In the genomic region with DNA sequence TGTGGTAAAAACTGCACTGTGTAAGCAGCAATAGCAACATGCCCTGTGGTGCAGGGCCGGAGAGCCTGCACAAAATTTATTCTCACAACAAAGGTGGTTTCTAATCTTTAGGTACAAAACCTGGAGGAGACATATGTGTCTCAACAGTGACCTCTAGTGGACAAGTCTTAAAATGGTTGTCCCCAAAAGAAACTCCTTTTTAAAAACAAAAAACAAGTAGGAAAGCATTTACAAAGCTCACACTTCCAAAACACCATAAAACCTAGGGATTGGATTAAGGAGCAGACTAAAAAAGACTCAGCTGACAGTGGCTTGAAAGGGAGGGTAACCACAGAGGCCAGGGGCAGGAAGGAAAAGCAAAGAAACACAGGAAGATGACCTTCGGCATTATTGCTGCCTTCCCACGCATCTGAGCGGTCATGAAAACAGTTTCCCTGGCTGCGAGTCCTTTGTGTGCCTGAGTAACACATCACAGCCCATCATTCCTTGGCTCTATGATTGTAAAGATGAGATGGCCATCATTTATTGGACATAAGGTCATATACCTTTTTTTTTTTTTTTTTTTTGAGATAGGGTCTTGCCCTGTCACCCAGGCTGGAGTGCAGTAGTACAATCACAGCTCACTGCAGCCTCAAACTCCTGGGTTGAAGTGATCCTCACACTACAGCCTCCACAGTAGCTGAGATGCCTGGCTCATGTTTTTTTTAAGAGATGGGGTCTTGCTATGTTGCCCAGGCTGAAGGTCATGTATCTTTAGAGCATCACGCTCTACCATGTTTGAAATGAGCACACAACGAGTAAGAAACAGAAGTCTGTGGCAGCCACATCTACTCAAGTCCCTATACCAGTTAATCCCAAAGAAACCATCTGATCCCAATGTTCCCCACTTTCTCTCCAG, we compare ENCODE assay signal across 8 cellular contexts. TPM values are rescaled to one million over a fixed set of nuclear protein-coding genes. Genes with fewer than 3 reads are reported as not detected.
DNase-seq lines count a peak whose midpoint lies in the region; ATAC-seq and TF ChIP-seq lines count a peak whose summit lies in the region.

No MANE protein-coding gene starts in this region.

- no peak overlapping the region for H2BK5ac ChIP-seq in mesendoderm (ENCODE audit: low read length)

- no peak overlapping the region for H3K27ac ChIP-seq in CD4-positive, CD25-positive, alpha-beta regulatory T cell (ENCODE audit: insufficient read depth, low read length, poor library complexity, severe bottlenecking)
- H3K27ac ChIP-seq in KMS-11 (no peak overlapping the region), mesendoderm (ENCODE audit: low read depth, low read length) (no peak overlapping the region)

- H2AFZ ChIP-seq in KMS-11 (ENCODE audit: low read depth): no peak overlapping the region

- H3K79me2 ChIP-seq in KMS-11 (ENCODE audit: insufficient read depth, low read depth) (no peaks in the 10 kb centered on the region), mesendoderm (ENCODE audit: control insufficient read depth, insufficient read depth, low read length) (no peaks in the 10 kb centered on the region)

- peak overlapping the region; percentile 52 for H3K4me3 ChIP-seq in CD4-positive, CD25-positive, alpha-beta regulatory T cell (ENCODE audit: low read depth, low read length)
- H3K4me3 ChIP-seq in KMS-11 (IDR thresholded peaks at IDR 0.05; ENCODE audit: insufficient read depth, low read depth, low read length) (no peak overlapping the region), mesendoderm (ENCODE audit: low read length) (no peak overlapping the region)

- peaks cover 0 to 2% (median 0%) of the 10 kb centered on the region in 7 donors for H3K9me3 Mint-ChIP-seq in CD4-positive, CD25-positive, alpha-beta regulatory T cell
- no peaks in the 10 kb centered on the region for H3K9me3 Mint-ChIP-seq in effector memory CD8-positive, alpha-beta T cell

- H2BK120ac ChIP-seq in mesendoderm (ENCODE audit: low read depth, low read length): no peak overlapping the region

- no peak overlapping the region for H3K23ac ChIP-seq in mesendoderm (ENCODE audit: low read length)

- H3K56ac ChIP-seq in mesendoderm (ENCODE audit: low read length): peak overlapping the region; percentile 17

- no peak overlapping the region for H3K4ac ChIP-seq in mesendoderm (ENCODE audit: low read depth, low read length)

- peaks cover 13% of the 10 kb centered on the region for H3K36me3 Mint-ChIP-seq in CD4-positive, CD25-positive, alpha-beta regulatory T cell
- peaks cover 10% of the 10 kb centered on the region for H3K36me3 Mint-ChIP-seq in effector memory CD8-positive, alpha-beta T cell (ENCODE audit: insufficient read depth)

- no peaks in the 10 kb centered on the region for H3K27me3 ChIP-seq in CD4-positive, CD25-positive, alpha-beta regulatory T cell (ENCODE audit: control insufficient read depth, insufficient read depth, low read length)
- H3K27me3 ChIP-seq in KMS-11 (ENCODE audit: insufficient read depth, low read depth) (no peaks in the 10 kb centered on the region), mesendoderm (ENCODE audit: insufficient read depth, low read length, poor library complexity) (no peaks in the 10 kb centered on the region)

- peaks cover 20 to 40% (median 30%) of the 10 kb centered on the region in 4 donors for H3K4me1 Mint-ChIP-seq in CD4-positive, CD25-positive, alpha-beta regulatory T cell
- H3K4me1 Mint-ChIP-seq in effector memory CD8-positive, alpha-beta T cell (ENCODE audit: low read depth in 2 of 2): peaks cover 14 to 31% of the 10 kb centered on the region in 2 donors

- DNase-seq in CD4-positive, CD25-positive, alpha-beta regulatory T cell: peak in 2 of 3 donors; percentile 70
- DNase-seq in RPMI8226 (peak; percentile 56), mesendoderm (peak; percentile 64)
- DNase-seq in effector memory CD8-positive, alpha-beta T cell: peak; percentile 4 to 19 (median 7)

- peaks cover 1% of the 10 kb centered on the region for H3K79me1 ChIP-seq in mesendoderm (ENCODE audit: low read length)

- peak overlapping the region in 3 of 4 donors; percentile 4 to 39 (median 30) for H3K4me3 Mint-ChIP-seq in CD4-positive, CD25-positive, alpha-beta regulatory T cell
- H3K4me3 Mint-ChIP-seq in effector memory CD8-positive, alpha-beta T cell: peak overlapping the region in 1 of 2 donors; percentile 6

- no peak overlapping the region for H4K5ac ChIP-seq in mesendoderm (ENCODE audit: low read length)

- H4K20me1 ChIP-seq in KMS-11 (ENCODE audit: insufficient read depth): no peaks in the 10 kb centered on the region; the same call in 1 of the 2 replicates

- H3K4me1 ChIP-seq in CD4-positive, CD25-positive, alpha-beta regulatory T cell (ENCODE audit: control insufficient read depth, insufficient read depth, low read length, poor library complexity, severe bottlenecking): peaks cover 22% of the 10 kb centered on the region
- H3K4me1 ChIP-seq in KMS-11 (ENCODE audit: low read depth, poor library complexity, severe bottlenecking) (peaks cover 14% of the 10 kb centered on the region), mesendoderm (ENCODE audit: control insufficient read depth, low read depth, low read length) (no peaks in the 10 kb centered on the region)

- no peak overlapping the region for H2AK5ac ChIP-seq in mesendoderm (ENCODE audit: low read length)

- peak; percentile 94 for TF ChIP-seq CTCF in KMS-11 (conservative IDR thresholded peaks at IDR 0.05; ENCODE audit: low read depth, low read length)

- ATAC-seq in CD4-positive, CD25-positive, alpha-beta regulatory T cell (ENCODE audit: low read depth in 2 of 2): peak; percentile 48 to 66
- ATAC-seq in GM18868 (IDR thresholded peaks at IDR 0.05; ENCODE audit: unreplicated experiment) (peak; percentile 45), HG03439 (IDR thresholded peaks at IDR 0.05; ENCODE audit: unreplicated experiment) (no peak), HG03571 (IDR thresholded peaks at IDR 0.05; ENCODE audit: unreplicated experiment) (no peak)
- peak; percentile 71 for ATAC-seq in effector memory CD8-positive, alpha-beta T cell (replicated peaks)

- H3K18ac ChIP-seq in mesendoderm (ENCODE audit: low read length): no peak overlapping the region

- H3K27me3 Mint-ChIP-seq in CD4-positive, CD25-positive, alpha-beta regulatory T cell: no peaks in the 10 kb centered on the region
- H3K27me3 Mint-ChIP-seq in effector memory CD8-positive, alpha-beta T cell: no peaks in the 10 kb centered on the region

- H3K4me2 ChIP-seq in KMS-11 (no peak overlapping the region; the same call in 1 of the 2 replicates), mesendoderm (ENCODE audit: low read length) (no peak overlapping the region)

- peaks cover 6% of the 10 kb centered on the region for H3K36me3 ChIP-seq in CD4-positive, CD25-positive, alpha-beta regulatory T cell (ENCODE audit: control insufficient read depth, insufficient read depth, low read length)
- H3K36me3 ChIP-seq in KMS-11 (ENCODE audit: insufficient read depth) (no peaks in the 10 kb centered on the region), mesendoderm (ENCODE audit: control insufficient read depth, insufficient read depth, low read length) (no peaks in the 10 kb centered on the region)

- no peaks in the 10 kb centered on the region for H3K9me3 ChIP-seq in CD4-positive, CD25-positive, alpha-beta regulatory T cell (ENCODE audit: control insufficient read depth in 2 of 2, low read length in 2 of 2)

- H3K9ac ChIP-seq in KMS-11: no peak overlapping the region
- H3K9ac ChIP-seq in mesendoderm (ENCODE audit: low read length): no peak overlapping the region

- WGBS in mesendoderm (ENCODE audit: extremely low coverage, insufficient coverage, low lambda C conversion rate): no CpG with 5 or more reads among the region's 7 CpGs

- no peak overlapping the region for H4K8ac ChIP-seq in mesendoderm (ENCODE audit: low read depth, low read length)

- H2BK15ac ChIP-seq in mesendoderm (replicated peaks; ENCODE audit: low read depth): no peak overlapping the region

- H3K27ac Mint-ChIP-seq in CD4-positive, CD25-positive, alpha-beta regulatory T cell: peak overlapping the region; percentile 61 to 96 (median 88)
- peak overlapping the region; percentile 68 to 73 for H3K27ac Mint-ChIP-seq in effector memory CD8-positive, alpha-beta T cell

RNA-seq across cellular contexts. Expression of gene RSU1, which starts 39.5 kb away (rescaled TPM):
- 69.2 TPM for total RNA-seq in CD4-positive, CD25-positive, alpha-beta regulatory T cell
- 100 to 1,000 TPM; 117 to 165 (median 146) TPM for polyA plus RNA-seq in CD4-positive, CD25-positive, alpha-beta regulatory T cell
- polyA plus RNA-seq in mesendoderm (2013, experiment 1 of 2): 98.5 TPM
- polyA plus RNA-seq in mesendoderm (2013, experiment 2 of 2): 104 TPM

Comparison
In these comparisons a context has a peak if more than half of its experiments do, and no peak if none do; other contexts are left out.
1. ATAC-seq: peak in CD4-positive, CD25-positive, alpha-beta regulatory T cell (2 of 2), GM18868 (single experiment) and effector memory CD8-positive, alpha-beta T cell (single experiment); none in HG03439 (single experiment) and HG03571 (single experiment).
2. DNase-seq: peak in every context shown above with its lines; median percentile 70 in CD4-positive, CD25-positive, alpha-beta regulatory T cell; 64 in mesendoderm; 56 in RPMI8226; 7 in effector memory CD8-positive, alpha-beta T cell.